8 cellular contexts compared by ENCODE assay signal in genomic region chr10:27503498-27504006, GRCh38. TPM values are rescaled to one million over a fixed set of nuclear protein-coding genes. Genes with fewer than 3 reads are reported as not detected.
A peak's percentile ranks its signal among the peaks of the same experiment; 100 is the strongest.
DNase-seq lines count a peak whose midpoint lies in the region; ATAC-seq and TF ChIP-seq lines count a peak whose summit lies in the region.

No MANE protein-coding gene starts in this region.

- H3K27me3 ChIP-seq in Loucy (ENCODE audit: insufficient read depth, low read length, poor library complexity, severe bottlenecking) (peaks cover 29% of the 10 kb centered on the region), duodenal mucosa (ENCODE audit: control insufficient read depth in 1 of 2, insufficient read depth in 2 of 2, low read length in 2 of 2) (peaks cover 0 to 5% of the 10 kb centered on the region in 2 donors)

- H3K4me3 ChIP-seq in Loucy (ENCODE audit: low read length, poor library complexity, severe bottlenecking) (peak overlapping the region; percentile 95), duodenal mucosa (ENCODE audit: low read depth in 1 of 2, low read length in 2 of 2) (peak overlapping the region; percentile 89 to 99)

- H3K27me3 Mint-ChIP-seq in CD14-positive monocyte (ENCODE audit: low read depth in 3 of 3) (peaks cover 0 to 3% (median 2%) of the 10 kb centered on the region in 3 donors), neural crest cell (ENCODE audit: low read depth) (peaks cover 32% of the 10 kb centered on the region)

- no peaks in the 10 kb centered on the region for H3F3A ChIP-seq in Loucy (ENCODE audit: low read depth)

- peaks cover 0 to 7% (median 0%) of the 10 kb centered on the region in 7 donors for H3K9me3 Mint-ChIP-seq in CD14-positive monocyte
- no peaks in the 10 kb centered on the region for H3K9me3 Mint-ChIP-seq in neural crest cell

- H3K79me2 ChIP-seq in Loucy (ENCODE audit: insufficient read depth, low read length) = peaks cover 43% of the 10 kb centered on the region

- peak overlapping the region; percentile 72 for H3K4me2 ChIP-seq in Loucy (ENCODE audit: low read depth, low read length, poor library complexity, severe bottlenecking)

- peaks cover 25% of the 10 kb centered on the region for H3K4me1 ChIP-seq in Loucy (ENCODE audit: insufficient read depth, low read length, poor library complexity, severe bottlenecking)
- peaks cover 11 to 14% of the 10 kb centered on the region in 2 donors for H3K4me1 ChIP-seq in duodenal mucosa (ENCODE audit: control insufficient read depth in 1 of 2, insufficient read depth in 2 of 2, low read length in 2 of 2)

- peaks cover 39% of the 10 kb centered on the region for H3K4me1 Mint-ChIP-seq in CD14-positive monocyte
- H3K4me1 Mint-ChIP-seq in neural crest cell = peaks cover 33% of the 10 kb centered on the region

- intact Hi-C loops in CD14-positive monocyte (cut with micrococcal nuclease) = loop anchor here (5.0 to 10.0 kb wide), 2 partner anchors 49 to 51 kb away; no protein-coding TSS in a partner anchor
- intact Hi-C loops in posterior cingulate gyrus (cut with DNase I) = no loop called here

- peak overlapping the region; percentile 86 for H2AFZ ChIP-seq in Loucy (ENCODE audit: low read length)

- no peaks in the 10 kb centered on the region for H3K9me2 ChIP-seq in Loucy (replicated peaks; ENCODE audit: low read depth, low read length)

- TF ChIP-seq CTCF in CD14-positive monocyte (IDR thresholded peaks at IDR 0.05) (no peak), Loucy (conservative IDR thresholded peaks at IDR 0.05; ENCODE audit: low read length) (no peak), neural crest cell (conservative IDR thresholded peaks at IDR 0.05) (no peak)

- H3K36me3 Mint-ChIP-seq in CD14-positive monocyte (peaks cover 13 to 17% of the 10 kb centered on the region in 2 donors), neural crest cell (ENCODE audit: low read depth) (no peaks in the 10 kb centered on the region)

- H3K9me3 ChIP-seq in Loucy (ENCODE audit: insufficient read depth, low read depth, low read length) (no peaks in the 10 kb centered on the region), duodenal mucosa (ENCODE audit: control insufficient read depth in 1 of 2, low read length in 2 of 2) (no peaks in the 10 kb centered on the region)

- H3K36me3 ChIP-seq in Loucy (ENCODE audit: insufficient read depth, low read length) (no peaks in the 10 kb centered on the region), duodenal mucosa (ENCODE audit: control insufficient read depth in 1 of 2, insufficient read depth in 2 of 2, low read length in 2 of 2) (no peaks in the 10 kb centered on the region)

- peak overlapping the region; percentile 99 to 100 for H3K4me3 Mint-ChIP-seq in CD14-positive monocyte
- peak overlapping the region; percentile 97 for H3K4me3 Mint-ChIP-seq in neural crest cell

- H3K9ac ChIP-seq in Loucy (ENCODE audit: low read depth, low read length, poor library complexity, severe bottlenecking) (peak overlapping the region; percentile 54), duodenal mucosa (ENCODE audit: low read depth in 1 of 2, low read length in 2 of 2) (peak overlapping the region; percentile 87 to 93)

- peak overlapping the region; percentile 95 to 100 (median 97) for H3K27ac Mint-ChIP-seq in CD14-positive monocyte
- H3K27ac Mint-ChIP-seq in neural crest cell (ENCODE audit: unreplicated experiment) = peak overlapping the region; percentile 68

- H3K27ac ChIP-seq in duodenal mucosa (ENCODE audit: low read depth, low read length) = peak overlapping the region; percentile 49

- ATAC-seq in HG03175 (IDR thresholded peaks at IDR 0.05; ENCODE audit: unreplicated experiment) (no peak), GM18868 (IDR thresholded peaks at IDR 0.05; ENCODE audit: unreplicated experiment) (no peak)

- H4K20me1 ChIP-seq in Loucy (ENCODE audit: insufficient read depth, low read length, poor library complexity, severe bottlenecking) = peaks cover 41% of the 10 kb centered on the region

- no peak for DNase-seq in CD14-positive monocyte (ENCODE audit: low spot score)
- no peak for DNase-seq in neural crest cell (ENCODE audit: low read depth, low spot score)
- DNase-seq in UCSD-AML1 (lab: John Stamatoyannopoulos, UW; ENCODE audit: unreplicated experiment) = no peak
- DNase-seq in posterior cingulate gyrus = no peak

RNA-seq across cellular contexts. Expression of gene RAB18, which starts 0.6 kb away (rescaled TPM):
- polyA plus RNA-seq in CD14-positive monocyte = 100 to 1,000 TPM; 117 to 133 TPM
- 72.3 and 75.8 TPM in 2 replicates for total RNA-seq in neural crest cell
